Comparison of ENCODE assay signal across 9 cellular contexts in the genomic region with DNA sequence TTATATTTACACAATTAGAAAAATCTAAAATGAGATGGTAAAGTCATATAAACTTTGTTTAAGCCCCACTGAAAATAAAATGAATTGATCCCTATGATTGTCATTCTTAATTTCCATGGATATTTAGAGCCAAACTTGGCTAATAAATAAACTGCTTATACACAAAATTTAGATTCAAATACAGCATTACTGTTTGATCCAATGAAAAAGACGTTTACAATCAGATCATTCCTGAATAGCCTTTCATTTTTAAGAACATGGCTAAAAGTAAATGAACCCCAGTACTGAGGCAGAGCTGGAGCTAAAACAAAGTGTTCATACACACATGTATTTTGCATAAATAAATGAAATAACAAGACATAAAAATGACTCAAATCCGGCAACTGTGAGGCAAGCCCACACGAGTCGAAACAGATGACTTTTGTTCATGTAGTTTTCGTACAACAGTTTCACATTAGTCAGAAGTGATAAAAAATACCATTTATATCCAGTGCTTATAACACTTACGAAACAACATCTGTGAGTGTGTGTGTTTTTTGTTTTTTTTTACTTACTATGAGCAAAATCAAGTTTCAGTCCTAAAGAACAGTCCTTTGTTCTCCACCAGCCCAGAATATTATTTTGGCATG.
A peak's percentile ranks its signal among the peaks of the same experiment; 100 is the strongest.
DNase-seq lines count a peak whose midpoint lies in the region; ATAC-seq and TF ChIP-seq lines count a peak whose summit lies in the region.
"Had no signal": no experiment of that assay in that cellular context is flagged by ENCODE, and none has a peak within 500 bp of the region (broad histone marks: within the 10 kb centered on the region; RNA-seq: fewer than 3 reads in every experiment).

No MANE protein-coding gene starts in this region.

- POLR2A ChIA-PET in naive thymus-derived CD8-positive, alpha-beta T cell (lab: Charles Lee) = no interaction called here

- H3K79me2 ChIP-seq in mammary epithelial cell (ENCODE audit: insufficient read depth, low read length) = no peaks in the 10 kb centered on the region

- H3K36me3 Mint-ChIP-seq in naive thymus-derived CD8-positive, alpha-beta T cell = no peaks in the 10 kb centered on the region

- dilution Hi-C loops in mammary epithelial cell (cut with HindIII; ENCODE audit: low sequenced_read_pairs) = no loop called here

- H3K4me3 ChIP-seq in mammary epithelial cell (replicated peaks in 1 of 3; ENCODE audit: insufficient read depth in 1 of 3, low read depth in 2 of 3, low read length in 3 of 3) = peak overlapping the region in 2 of 3 experiments; percentile 7 to 27
- H3K4me3 ChIP-seq in neutrophil (ENCODE audit: low read depth in 1 of 2, low read length in 1 of 2) = peak overlapping the region in 1 of 2 experiments; percentile 15

- in situ Hi-C loops in mammary epithelial cell (cut with MboI; ENCODE audit: low sequenced_read_pairs in 2 of 2) = no loop called here

- peak; percentile 53 for ATAC-seq in HG03095 (IDR thresholded peaks at IDR 0.05; ENCODE audit: unreplicated experiment)
- no peak for ATAC-seq in GM21447 (IDR thresholded peaks at IDR 0.05; ENCODE audit: unreplicated experiment)
- no peak for ATAC-seq in HG02840 (IDR thresholded peaks at IDR 0.05; ENCODE audit: low FRiP score, unreplicated experiment)
- no peak for ATAC-seq in naive thymus-derived CD8-positive, alpha-beta T cell

- H3K4me2 ChIP-seq in mammary epithelial cell (ENCODE audit: insufficient read depth, low read depth, low read length) = peak overlapping the region; percentile 73

- H3K4me1 ChIP-seq in mammary epithelial cell (ENCODE audit: insufficient read depth, low read length) = peaks cover 54% of the 10 kb centered on the region
- peaks cover 32 to 33% of the 10 kb centered on the region in 2 experiments for H3K4me1 ChIP-seq in neutrophil (ENCODE audit: control insufficient read depth in 1 of 2, insufficient read depth in 1 of 2, low read depth in 1 of 2, low read length in 1 of 2)

- TF ChIP-seq CTCF in mammary epithelial cell (conservative IDR thresholded peaks at IDR 0.05 in 1 of 2, IDR thresholded peaks at IDR 0.05 in 1 of 2; ENCODE audit: extremely low read depth in 1 of 2, insufficient read depth in 1 of 2, low read depth in 1 of 2, low read length in 2 of 2) = no peak
- TF ChIP-seq CTCF in neutrophil (IDR thresholded peaks at IDR 0.05) = no peak

- intact Hi-C loops in mammary epithelial cell (cut with micrococcal nuclease) = loop anchor here (2.0 to 5.0 kb wide), 2 partner anchors 127 to 637 kb away; no protein-coding TSS in a partner anchor

- H3K9ac ChIP-seq in mammary epithelial cell (ENCODE audit: insufficient read depth, low read length) = peak overlapping the region; percentile 80

- peak; percentile 72 for DNase-seq in EH (ENCODE audit: low read depth)
- peak; percentile 97 for DNase-seq in mammary epithelial cell
- DNase-seq in NCI-H2081 treated with DMSO at 0.1 percent for 48 hours (lab: John Stamatoyannopoulos, UW) = no peak
- DNase-seq in naive thymus-derived CD8-positive, alpha-beta T cell = no peak
- DNase-seq: stimulated activated CD8-positive, alpha-beta memory T cell treated with anti-CD3 and anti-CD28 coated beads, Interleukin-4, amount 100 ng/mL, for 48 hours had no signal

- H3K4me1 Mint-ChIP-seq in naive thymus-derived CD8-positive, alpha-beta T cell = no peaks in the 10 kb centered on the region

- H3K27me3 ChIP-seq in mammary epithelial cell (ENCODE audit: insufficient read depth, low read length) (no peaks in the 10 kb centered on the region), neutrophil (no peaks in the 10 kb centered on the region)

- H3K36me3 ChIP-seq in mammary epithelial cell (ENCODE audit: insufficient read depth, low read length) (no peaks in the 10 kb centered on the region), neutrophil (no peaks in the 10 kb centered on the region)

- H3K27me3 Mint-ChIP-seq in naive thymus-derived CD8-positive, alpha-beta T cell = no peaks in the 10 kb centered on the region

- H4K20me1 ChIP-seq in mammary epithelial cell (ENCODE audit: insufficient read depth, low read length) = no peaks in the 10 kb centered on the region

- peaks cover 0 to 6% (median 0%) of the 10 kb centered on the region in 9 donors for H3K9me3 Mint-ChIP-seq in naive thymus-derived CD8-positive, alpha-beta T cell

- CTCF ChIA-PET in mammary epithelial cell (lab: Charles Lee; ENCODE audit: low non-redundant PET) = interaction anchor here (0.7 kb wide), 1 partner anchor 126 kb away, joined by 5 read pairs; no protein-coding TSS in a partner anchor

- BruUV-seq in mammary epithelial cell (replicated peaks; lab: Mats Ljungman, UMichigan) = no TSS peak

- H3K27ac ChIP-seq in mammary epithelial cell (ENCODE audit: insufficient read depth, low read depth, low read length) (peak overlapping the region; percentile 99), neutrophil (peak overlapping the region; percentile 90)

- no peak overlapping the region for H2AFZ ChIP-seq in mammary epithelial cell (ENCODE audit: low read depth, low read length)

- H3K27ac Mint-ChIP-seq in naive thymus-derived CD8-positive, alpha-beta T cell = no peak overlapping the region

- H3K4me3 Mint-ChIP-seq in naive thymus-derived CD8-positive, alpha-beta T cell = no peak overlapping the region

- H3K9me3 ChIP-seq in mammary epithelial cell (replicated peaks; ENCODE audit: insufficient read depth, low read length) (no peaks in the 10 kb centered on the region), neutrophil (no peaks in the 10 kb centered on the region)

- WGBS in mammary epithelial cell (ENCODE audit: low coverage, missing lambda C conversion rate) = 0% methylated on average over 6 of the region's 6 CpGs

Comparison
In these comparisons a context has a peak if more than half of its experiments do, and no peak if none do; other contexts are left out.
1. DNase-seq: peak in EH (single experiment) and mammary epithelial cell (single experiment); none in NCI-H2081 treated with DMSO at 0.1 percent for 48 hours (single experiment) and naive thymus-derived CD8-positive, alpha-beta T cell (0 of 10).